8 cellular contexts compared by ENCODE assay signal in genomic region chr6:31548423-31548873, GRCh38. TPM values are rescaled to one million over a fixed set of nuclear protein-coding genes. Genes with fewer than 3 reads are reported as not detected.
A peak's percentile ranks its signal among the peaks of the same experiment; 100 is the strongest.
DNase-seq lines count a peak whose midpoint lies in the region; ATAC-seq lines count a peak whose summit lies in the region.

No MANE protein-coding gene starts in this region.

- H3K27me3 Mint-ChIP-seq in T-helper 1 cell treated with Interleukin-12 subunit alpha and Interleukin-12 subunit beta and Interleukin-4 antibody, amounts not matched to agents 30 μg/mL and 1 μg/mL, for 36 hours (ENCODE audit: low read depth) = no peaks in the 10 kb centered on the region
- H3K27me3 Mint-ChIP-seq in activated T-helper 17 cell treated with anti-CD3 and anti-CD28 coated beads, Interleukin-2, amount 50 U/mL, for 72 hours = no peaks in the 10 kb centered on the region
- H3K27me3 Mint-ChIP-seq in immature natural killer cell (ENCODE audit: low read depth in 3 of 3) = peaks cover 0 to 4% (median 3%) of the 10 kb centered on the region in 3 donors
- H3K27me3 Mint-ChIP-seq in stimulated activated naive CD8-positive, alpha-beta T cell treated with anti-CD3 and anti-CD28 coated beads, Interleukin-15, amount 100 ng/mL, for 72 hours = no peaks in the 10 kb centered on the region

- intact Hi-C loops in head of caudate nucleus (cut with DNase I) = no loop called here

- H3K36me3 Mint-ChIP-seq in T-helper 1 cell treated with Interleukin-12 subunit alpha and Interleukin-12 subunit beta and Interleukin-4 antibody, amounts not matched to agents 30 μg/mL and 1 μg/mL, for 36 hours (ENCODE audit: low read depth) = peaks cover 17% of the 10 kb centered on the region
- H3K36me3 Mint-ChIP-seq in activated T-helper 17 cell treated with anti-CD3 and anti-CD28 coated beads, Interleukin-2, amount 50 U/mL, for 72 hours (ENCODE audit: low read depth) = peaks cover 56% of the 10 kb centered on the region
- H3K36me3 Mint-ChIP-seq in immature natural killer cell = peaks cover 0 to 5% (median 0%) of the 10 kb centered on the region in 3 donors

- no peaks in the 10 kb centered on the region for H3K9me3 Mint-ChIP-seq in T-helper 1 cell treated with Interleukin-12 subunit alpha and Interleukin-12 subunit beta and Interleukin-4 antibody, amounts not matched to agents 30 μg/mL and 1 μg/mL, for 36 hours
- no peaks in the 10 kb centered on the region for H3K9me3 Mint-ChIP-seq in activated T-helper 17 cell treated with anti-CD3 and anti-CD28 coated beads, Interleukin-2, amount 50 U/mL, for 72 hours
- no peaks in the 10 kb centered on the region for H3K9me3 Mint-ChIP-seq in immature natural killer cell
- H3K9me3 Mint-ChIP-seq in stimulated activated naive CD8-positive, alpha-beta T cell treated with anti-CD3 and anti-CD28 coated beads, Interleukin-15, amount 100 ng/mL, for 72 hours = no peaks in the 10 kb centered on the region

- peak overlapping the region; percentile 92 for H3K4me3 Mint-ChIP-seq in T-helper 1 cell treated with Interleukin-12 subunit alpha and Interleukin-12 subunit beta and Interleukin-4 antibody, amounts not matched to agents 30 μg/mL and 1 μg/mL, for 36 hours
- H3K4me3 Mint-ChIP-seq in activated T-helper 17 cell treated with anti-CD3 and anti-CD28 coated beads, Interleukin-2, amount 50 U/mL, for 72 hours = peak overlapping the region; percentile 88
- H3K4me3 Mint-ChIP-seq in immature natural killer cell = peak overlapping the region in 2 of 5 donors; percentile 3 to 91
- peak overlapping the region; percentile 83 to 90 for H3K4me3 Mint-ChIP-seq in stimulated activated naive CD8-positive, alpha-beta T cell treated with anti-CD3 and anti-CD28 coated beads, Interleukin-15, amount 100 ng/mL, for 72 hours

- DNase-seq in T-helper 1 cell = no peak
- no peak for DNase-seq in immature natural killer cell
- no peak for DNase-seq in stimulated activated naive CD8-positive, alpha-beta T cell treated with anti-CD3 and anti-CD28 coated beads, Interleukin-15, amount 100 ng/mL, for 72 hours
- DNase-seq in cerebellar nuclear complex (lab: John Stamatoyannopoulos, UW) = no peak
- no peak for DNase-seq in NCI-H1417 (lab: John Stamatoyannopoulos, UW)
- no peak for DNase-seq in head of caudate nucleus

- no peak for ATAC-seq in activated T-helper 17 cell treated with anti-CD3 and anti-CD28 coated beads, Interleukin-2, amount 50 U/mL, for 72 hours (replicated peaks)
- no peak for ATAC-seq in stimulated activated naive CD8-positive, alpha-beta T cell treated with anti-CD3 and anti-CD28 coated beads, Interleukin-15, amount 100 ng/mL, for 72 hours

- no peak overlapping the region for H3K27ac Mint-ChIP-seq in T-helper 1 cell treated with Interleukin-12 subunit alpha and Interleukin-12 subunit beta and Interleukin-4 antibody, amounts not matched to agents 30 μg/mL and 1 μg/mL, for 36 hours
- H3K27ac Mint-ChIP-seq in activated T-helper 17 cell treated with anti-CD3 and anti-CD28 coated beads, Interleukin-2, amount 50 U/mL, for 72 hours = peak overlapping the region; percentile 87
- peak overlapping the region; percentile 88 to 99 (median 95) for H3K27ac Mint-ChIP-seq in immature natural killer cell
- H3K27ac Mint-ChIP-seq in stimulated activated naive CD8-positive, alpha-beta T cell treated with anti-CD3 and anti-CD28 coated beads, Interleukin-15, amount 100 ng/mL, for 72 hours = peak overlapping the region in 1 of 2 donors; percentile 75

- peaks cover 30% of the 10 kb centered on the region for H3K4me1 Mint-ChIP-seq in T-helper 1 cell treated with Interleukin-12 subunit alpha and Interleukin-12 subunit beta and Interleukin-4 antibody, amounts not matched to agents 30 μg/mL and 1 μg/mL, for 36 hours (ENCODE audit: low read depth)
- H3K4me1 Mint-ChIP-seq in activated T-helper 17 cell treated with anti-CD3 and anti-CD28 coated beads, Interleukin-2, amount 50 U/mL, for 72 hours = peaks cover 13% of the 10 kb centered on the region
- H3K4me1 Mint-ChIP-seq in immature natural killer cell = peaks cover 30 to 38% of the 10 kb centered on the region in 2 donors
- H3K4me1 Mint-ChIP-seq in stimulated activated naive CD8-positive, alpha-beta T cell treated with anti-CD3 and anti-CD28 coated beads, Interleukin-15, amount 100 ng/mL, for 72 hours = peaks cover 52% of the 10 kb centered on the region

RNA-seq across cellular contexts. Expression of gene NFKBIL1, which starts 1.0 kb away (rescaled TPM):
- 10 to 100 TPM; 14.1 to 29.8 TPM for total RNA-seq in activated T-helper 17 cell treated with anti-CD3 and anti-CD28 coated beads, Interleukin-2, amount 50 U/mL, for 72 hours
- 10 to 100 TPM in 2 of 3 donors, 1 to 10 TPM in 1; 5.0 to 15.0 (median 13.6) TPM for polyA plus RNA-seq in immature natural killer cell

RNA-seq across cellular contexts. Expression of gene ATP6V1G2, which starts 2.0 kb away (rescaled TPM):
- 1 to 10 TPM; 2.1 to 2.4 TPM for total RNA-seq in activated T-helper 17 cell treated with anti-CD3 and anti-CD28 coated beads, Interleukin-2, amount 50 U/mL, for 72 hours
- polyA plus RNA-seq in immature natural killer cell = not detected

RNA-seq across cellular contexts. Expression of gene DDX39B, which starts 6.6 kb away (rescaled TPM):
- 100 to 1,000 TPM; 558 to 568 TPM for total RNA-seq in activated T-helper 17 cell treated with anti-CD3 and anti-CD28 coated beads, Interleukin-2, amount 50 U/mL, for 72 hours
- 10 to 100 TPM; 49.7 to 71.6 (median 56.2) TPM for polyA plus RNA-seq in immature natural killer cell

RNA-seq across cellular contexts. Expression of gene MCCD1, which starts 19.7 kb away (rescaled TPM):
- total RNA-seq in activated T-helper 17 cell treated with anti-CD3 and anti-CD28 coated beads, Interleukin-2, amount 50 U/mL, for 72 hours = not detected
- not detected for polyA plus RNA-seq in immature natural killer cell

RNA-seq across cellular contexts. Expression of gene LTA, which starts 23.6 kb away (rescaled TPM):
- total RNA-seq in activated T-helper 17 cell treated with anti-CD3 and anti-CD28 coated beads, Interleukin-2, amount 50 U/mL, for 72 hours = 100 to 1,000 TPM; 163 to 567 TPM
- polyA plus RNA-seq in immature natural killer cell = 1 to 10 TPM; 1.4 to 6.6 (median 3.1) TPM
